ENCODE assay signal across 23 cellular contexts in genomic region chr4:1669270-1669669, GRCh38.
"Had no signal": no experiment of that assay in that cellular context is flagged by ENCODE, and none has a peak within 500 bp of the region (broad histone marks: within the 10 kb centered on the region; RNA-seq: fewer than 3 reads in every experiment).

No MANE protein-coding gene starts in this region.

- H3K27ac Mint-ChIP-seq: IgD-negative memory B cell had no signal

- H3K4me3 ChIP-seq: K562, SJCRH30 had no signal

- H3K27me3 Mint-ChIP-seq: IgD-negative memory B cell had no signal

- H3K4me1 ChIP-seq: SJCRH30 had no signal

- DNase-seq: Kasumi-1, MM.1S, NCI-H1092 treated with DMSO at 0.1 percent for 48 hours, NCI-H1436, NCI-H187, NCI-H2029, NCI-H2081 treated with DMSO at 0.1 percent for 48 hours, NCI-H2171, NCI-H226, NCI-H446, NCI-H524 treated with DMSO at 0.1 percent for 48 hours, NCI-H69, NCI-H774, RPMI8226, SHP77 treated with DMSO at 0.1 percent for 48 hours, SJCRH30, SW 1271 had no signal

- H3K4me1 Mint-ChIP-seq: IgD-negative memory B cell had no signal

- H3K4me3 Mint-ChIP-seq: IgD-negative memory B cell had no signal

- FAIRE-seq: HTR-8/SVneo, RCC 7860 had no signal

- ATAC-seq: K562 had no signal

- H3K36me3 ChIP-seq: SJCRH30 had no signal

- H3K9me3 ChIP-seq: SJCRH30 had no signal

- H3K9me3 Mint-ChIP-seq: IgD-negative memory B cell had no signal

- H3K27me3 ChIP-seq: SJCRH30 had no signal

- H3K4me2 ChIP-seq: KMS-11 had no signal

- H3K9ac ChIP-seq: KMS-11 had no signal

- H3K27ac ChIP-seq: HL-60, KMS-11, SJCRH30 had no signal
